Comparison of ENCODE assay signal across 9 cellular contexts in genomic region chrX:136878423-136878822, GRCh38. TPM values are rescaled to one million over a fixed set of nuclear protein-coding genes. Genes with fewer than 3 reads are reported as not detected.
DNase-seq lines count a peak whose midpoint lies in the region; ATAC-seq and TF ChIP-seq lines count a peak whose summit lies in the region.
"Had no signal": no experiment of that assay in that cellular context is flagged by ENCODE, and none has a peak within 500 bp of the region (broad histone marks: within the 10 kb centered on the region; RNA-seq: fewer than 3 reads in every experiment).

No MANE protein-coding gene starts in this region.

- no peaks in the 10 kb centered on the region for H3K4me1 ChIP-seq in HUES64 (ENCODE audit: insufficient read depth, low read length)
- H3K4me1 ChIP-seq in breast epithelium, result no peaks in the 10 kb centered on the region
- H3K4me1 ChIP-seq in naive thymus-derived CD4-positive, alpha-beta T cell (ENCODE audit: control insufficient read depth in 2 of 2, insufficient read depth in 2 of 2, low read length in 2 of 2), result peaks cover 4 to 9% of the 10 kb centered on the region in 2 donors

- CTCF ChIA-PET in naive thymus-derived CD4-positive, alpha-beta T cell (lab: Charles Lee), result no interaction called here

- H3K9me3 ChIP-seq in HUES64 (ENCODE audit: insufficient read depth, low read depth, low read length), result no peaks in the 10 kb centered on the region
- no peaks in the 10 kb centered on the region for H3K9me3 ChIP-seq in breast epithelium
- no peaks in the 10 kb centered on the region for H3K9me3 ChIP-seq in naive thymus-derived CD4-positive, alpha-beta T cell (ENCODE audit: control insufficient read depth in 2 of 3, low read length in 3 of 3)

- no peaks in the 10 kb centered on the region for H3K27me3 ChIP-seq in HUES64 (ENCODE audit: insufficient read depth, low read length)
- peaks cover 0 to 7% of the 10 kb centered on the region in 2 donors for H3K27me3 ChIP-seq in breast epithelium
- H3K27me3 ChIP-seq in naive thymus-derived CD4-positive, alpha-beta T cell (ENCODE audit: control insufficient read depth in 2 of 2, insufficient read depth in 2 of 2, low read length in 2 of 2), result no peaks in the 10 kb centered on the region

- POLR2A ChIA-PET in naive thymus-derived CD4-positive, alpha-beta T cell (lab: Charles Lee), result interaction anchor here (1.1 to 3.4 kb wide), 4 partner anchors 47 to 165 kb away, joined by 4 to 46 read pairs (median 17); partner anchors contain the start of gene ARHGEF6

- H3K27ac Mint-ChIP-seq in naive thymus-derived CD4-positive, alpha-beta T cell, result peak overlapping the region in 6 of 9 donors; percentile 18 to 100 (median 59)

- peaks cover 0 to 40% (median 29%) of the 10 kb centered on the region in 7 donors for H3K4me1 Mint-ChIP-seq in naive thymus-derived CD4-positive, alpha-beta T cell

- H3K36me3 ChIP-seq in HUES64 (ENCODE audit: insufficient read depth, low read length) (peaks cover 59% of the 10 kb centered on the region), breast epithelium (no peaks in the 10 kb centered on the region)
- peaks cover 0 to 39% (median 9%) of the 10 kb centered on the region in 3 experiments for H3K36me3 ChIP-seq in naive thymus-derived CD4-positive, alpha-beta T cell (ENCODE audit: control insufficient read depth in 2 of 3, insufficient read depth in 3 of 3, low read length in 3 of 3)

- H3K4me3 Mint-ChIP-seq in naive thymus-derived CD4-positive, alpha-beta T cell, result peak overlapping the region; percentile 91 to 99 (median 97)

- 75% methylated on average over 4 of the region's 11 CpGs for WGBS in HUES64

- no peak for ATAC-seq in naive thymus-derived CD4-positive, alpha-beta T cell
- ATAC-seq in HG02678 (IDR thresholded peaks at IDR 0.05; ENCODE audit: unreplicated experiment), result no peak

- H3K27me3 Mint-ChIP-seq in naive thymus-derived CD4-positive, alpha-beta T cell, result no peaks in the 10 kb centered on the region

- no peak overlapping the region for H3K27ac ChIP-seq in HUES64 (ENCODE audit: low read depth, low read length)
- H3K27ac ChIP-seq in breast epithelium, result no peak overlapping the region
- peak overlapping the region; percentile 95 for H3K27ac ChIP-seq in naive thymus-derived CD4-positive, alpha-beta T cell (ENCODE audit: low read depth, low read length)

- intact Hi-C loops in breast epithelium (cut with DNase I; ENCODE audit: low total_unique reads), result no loop called here
- intact Hi-C loops in naive thymus-derived CD4-positive, alpha-beta T cell (cut with micrococcal nuclease), result no loop called here

- peaks cover 0 to 3% (median 0%) of the 10 kb centered on the region in 11 donors for H3K9me3 Mint-ChIP-seq in naive thymus-derived CD4-positive, alpha-beta T cell

- peaks cover 0 to 37% (median 26%) of the 10 kb centered on the region in 5 donors for H3K36me3 Mint-ChIP-seq in naive thymus-derived CD4-positive, alpha-beta T cell

- H3K4me3 ChIP-seq in AG10803 (ENCODE audit: low read length), result peak overlapping the region; percentile 89
- peak overlapping the region; percentile 99 for H3K4me3 ChIP-seq in HUES64 (ENCODE audit: low read length)
- peak overlapping the region; percentile 76 to 84 (median 78) for H3K4me3 ChIP-seq in breast epithelium
- peak overlapping the region; percentile 87 for H3K4me3 ChIP-seq in naive thymus-derived CD4-positive, alpha-beta T cell (ENCODE audit: low read length)

- TF ChIP-seq POLR2A in breast epithelium (IDR thresholded peaks at IDR 0.05), result no peak

- DNase-seq in AG10803 (ENCODE audit: low read depth), result no peak
- DNase-seq in breast epithelium (ENCODE audit: low spot score in 2 of 2), result no peak
- no peak for DNase-seq in naive thymus-derived CD4-positive, alpha-beta T cell
- no peak for DNase-seq in DMS153 treated with DMSO at 0.1 percent for 48 hours (lab: John Stamatoyannopoulos, UW; ENCODE audit: unreplicated experiment)
- no peak for DNase-seq in NAMALWA (ENCODE audit: low spot score)
- no peak for DNase-seq in NCI-H510A (lab: John Stamatoyannopoulos, UW)
- DNase-seq: NCI-H345 had no signal

- peak overlapping the region; percentile 100; the same call in 1 of the 2 replicates for H3K9ac ChIP-seq in HUES64 (ENCODE audit: low read depth, low read length)

- TF ChIP-seq CTCF in AG10803 (conservative IDR thresholded peaks at IDR 0.05; ENCODE audit: low read length) (no peak), breast epithelium (IDR thresholded peaks at IDR 0.05) (no peak)

RNA-seq across cellular contexts. Expression of gene RBMX, which starts 2.1 kb away (rescaled TPM):
- 438 TPM for polyA plus RNA-seq in HUES64 (2013, experiment 1 of 2)
- polyA plus RNA-seq in HUES64 (2013, experiment 2 of 2), result 425 TPM
- 100 to 1,000 TPM; 255 to 331 (median 264) TPM for total RNA-seq in breast epithelium
- total RNA-seq in naive thymus-derived CD4-positive, alpha-beta T cell, result 100 to 1,000 TPM; 204 to 263 (median 259) TPM
- polyA plus RNA-seq in naive thymus-derived CD4-positive, alpha-beta T cell, result 100 to 1,000 TPM; 194 to 217 TPM
